In the genomic region with DNA sequence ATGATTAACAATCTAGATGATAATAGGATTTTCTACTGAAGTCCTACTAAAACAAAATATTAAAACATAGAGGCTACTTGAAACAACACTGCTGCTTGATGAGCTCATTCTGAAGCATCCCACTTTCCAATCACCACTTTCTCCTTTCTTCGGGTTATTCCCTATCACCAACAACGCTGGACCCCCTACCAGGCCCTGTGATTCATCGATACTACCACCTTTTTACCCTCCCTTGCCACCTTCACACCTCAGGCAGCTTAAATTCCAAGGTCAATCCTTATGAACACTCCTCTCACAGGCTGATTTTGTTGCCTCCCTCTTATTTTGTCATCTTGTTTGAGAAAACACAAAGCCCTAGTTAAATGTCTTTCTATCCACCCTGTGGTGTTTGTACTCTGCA, we compare ENCODE assay signal across 1 cellular context.
TF ChIP-seq lines count a peak whose summit lies in the region.

No MANE protein-coding gene starts in this region.

TF ChIP-seq in IMR-90, 13 proteins besides CTCF, POLR2A, EP300 and RAD21 (continued from another document):
- no peak for TF ChIP-seq BHLHE40 (IDR thresholded peaks at IDR 0.05; ENCODE audit: low read depth, low read length)
- TF ChIP-seq MXI1 (IDR thresholded peaks at IDR 0.05; ENCODE audit: borderline replicate concordance, low read depth, low read length) = no peak
- TF ChIP-seq RFX5 (IDR thresholded peaks at IDR 0.05; ENCODE audit: low read depth, low read length) = no peak
- TF ChIP-seq, protein P1, sequence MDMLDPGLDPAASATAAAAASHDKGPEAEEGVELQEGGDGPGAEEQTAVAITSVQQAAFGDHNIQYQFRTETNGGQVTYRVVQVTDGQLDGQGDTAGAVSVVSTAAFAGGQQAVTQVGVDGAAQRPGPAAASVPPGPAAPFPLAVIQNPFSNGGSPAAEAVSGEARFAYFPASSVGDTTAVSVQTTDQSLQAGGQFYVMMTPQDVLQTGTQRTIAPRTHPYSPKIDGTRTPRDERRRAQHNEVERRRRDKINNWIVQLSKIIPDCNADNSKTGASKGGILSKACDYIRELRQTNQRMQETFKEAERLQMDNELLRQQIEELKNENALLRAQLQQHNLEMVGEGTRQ (IDR thresholded peaks at IDR 0.05; ENCODE audit: low read depth, low read length) = no peak
- no peak for TF ChIP-seq FOS (IDR thresholded peaks at IDR 0.05; ENCODE audit: low read depth, low read length)
- TF ChIP-seq MAFK (IDR thresholded peaks at IDR 0.05; ENCODE audit: low read depth, low read length) = no peak
- no peak for TF ChIP-seq CHD1 (IDR thresholded peaks at IDR 0.05; ENCODE audit: low read depth, low read length)
- TF ChIP-seq CEBPB (IDR thresholded peaks at IDR 0.05; ENCODE audit: low read depth, low read length) = no peak
- no peak for TF ChIP-seq RCOR1 (IDR thresholded peaks at IDR 0.05; ENCODE audit: insufficient replicate concordance, low read length)
- no peak for TF ChIP-seq SMC3 (IDR thresholded peaks at IDR 0.05; ENCODE audit: low read depth, low read length)
